10 cellular contexts compared by ENCODE assay signal in genomic region chr17:67161573-67161972, GRCh38.
"Had no signal": no experiment of that assay in that cellular context is flagged by ENCODE, and none has a peak within 500 bp of the region (broad histone marks: within the 10 kb centered on the region; RNA-seq: fewer than 3 reads in every experiment).

No MANE protein-coding gene starts in this region.

- ATAC-seq: HCT116, HepG2 had no signal

- DNase-seq: GM23248, GOT3, H7, HFFc6, KBM-7 had no signal

- H3K27ac ChIP-seq: GM23248, HL-60 had no signal

- H3K9me3 ChIP-seq: HAP-1 had no signal

- H3K9ac ChIP-seq: GM23248 had no signal

- H2AFZ ChIP-seq: GM23248 had no signal

- FAIRE-seq: HepG2 had no signal

- H3K4me3 Mint-ChIP-seq: HFFc6, IgD-negative memory B cell had no signal

- H3K9me3 Mint-ChIP-seq: HFFc6, IgD-negative memory B cell had no signal

- H3K27ac Mint-ChIP-seq: HFFc6, IgD-negative memory B cell had no signal

- H3K4me3 ChIP-seq: GM23248, HAP-1 had no signal

- H3K27me3 Mint-ChIP-seq: IgD-negative memory B cell had no signal

- H3K4me1 ChIP-seq: HAP-1 had no signal
